24 cellular contexts compared by ENCODE assay signal in the genomic region with DNA sequence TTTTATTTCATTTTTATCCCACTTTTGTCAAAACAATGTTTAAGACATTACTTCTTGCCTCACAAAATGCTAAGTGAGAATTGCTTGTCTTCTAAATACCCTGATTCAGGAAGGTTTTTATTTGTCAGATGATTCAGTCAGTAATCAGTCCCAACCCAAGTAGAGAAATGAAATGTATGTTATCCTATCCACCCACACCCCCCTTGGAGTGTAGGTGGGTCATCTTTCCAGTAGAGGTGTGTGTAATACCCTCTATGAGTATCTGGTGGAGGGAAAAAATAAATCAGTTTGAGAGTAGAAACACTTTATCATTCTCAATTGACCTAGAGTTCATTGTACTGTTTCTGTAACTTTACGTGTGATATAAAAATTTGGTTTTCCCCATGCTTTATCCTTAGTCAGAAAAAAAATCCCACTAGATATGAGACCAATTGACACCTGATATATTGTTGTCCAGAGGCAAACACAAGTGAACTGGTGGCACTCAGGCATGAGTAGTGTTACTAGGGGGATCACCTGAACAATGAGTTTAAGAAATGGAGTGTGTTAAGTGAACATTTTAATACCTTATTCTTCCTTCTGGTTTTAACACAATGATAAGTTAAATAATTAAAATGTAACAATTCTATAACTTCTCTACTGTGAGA.
DNase-seq lines count a peak whose midpoint lies in the region; ATAC-seq, FAIRE-seq and TF ChIP-seq lines count a peak whose summit lies in the region.
"Had no signal": no experiment of that assay in that cellular context is flagged by ENCODE, and none has a peak within 500 bp of the region (broad histone marks: within the 10 kb centered on the region; RNA-seq: fewer than 3 reads in every experiment).

No MANE protein-coding gene starts in this region.

- peak overlapping the region; percentile 33 for H3K27ac Mint-ChIP-seq in activated CD4-positive, alpha-beta memory T cell treated with anti-CD3 and anti-CD28 coated beads for 36 hours
- no peak overlapping the region for H3K27ac Mint-ChIP-seq in activated CD4-positive, alpha-beta memory T cell treated with anti-CD3 and anti-CD28 coated beads, Interleukin-2, amount 10 ng/mL, durations not matched to agents 7 days and 5 days
- H3K27ac Mint-ChIP-seq: CD4-positive, alpha-beta T cell; T-cell had no signal

- H3K27ac ChIP-seq in RWPE2 (ENCODE audit: poor library complexity, severe bottlenecking): no peak overlapping the region
- H3K27ac ChIP-seq in kidney (ENCODE audit: low read depth in 2 of 2, low read length in 2 of 2): no peak overlapping the region
- H3K27ac ChIP-seq: coronary artery, neutrophil, right atrium auricular region, vagina, VCaP had no signal

- H3K9ac ChIP-seq in kidney (ENCODE audit: low read length in 2 of 2): no peak overlapping the region

- POLR2A ChIA-PET in activated CD4-positive, alpha-beta memory T cell treated with anti-CD3 and anti-CD28 coated beads for 36 hours (lab: Charles Lee): no interaction called here
- POLR2A ChIA-PET in activated CD4-positive, alpha-beta memory T cell treated with anti-CD3 and anti-CD28 coated beads, Interleukin-2, amount 10 ng/mL, durations not matched to agents 7 days and 5 days (lab: Charles Lee): no interaction called here

- no peaks in the 10 kb centered on the region for H3K27me3 ChIP-seq in RWPE2 (ENCODE audit: insufficient read depth, poor library complexity, severe bottlenecking)
- H3K27me3 ChIP-seq: neutrophil, right atrium auricular region, vagina had no signal

- H3K9me3 Mint-ChIP-seq in activated CD4-positive, alpha-beta memory T cell treated with anti-CD3 and anti-CD28 coated beads for 36 hours: peaks cover 7% of the 10 kb centered on the region
- peaks cover 15% of the 10 kb centered on the region for H3K9me3 Mint-ChIP-seq in activated CD4-positive, alpha-beta memory T cell treated with anti-CD3 and anti-CD28 coated beads, Interleukin-2, amount 10 ng/mL, durations not matched to agents 7 days and 5 days

- no peak overlapping the region for H3K4me3 Mint-ChIP-seq in activated CD4-positive, alpha-beta memory T cell treated with anti-CD3 and anti-CD28 coated beads for 36 hours
- H3K4me3 Mint-ChIP-seq in activated CD4-positive, alpha-beta memory T cell treated with anti-CD3 and anti-CD28 coated beads, Interleukin-2, amount 10 ng/mL, durations not matched to agents 7 days and 5 days: no peak overlapping the region
- H3K4me3 Mint-ChIP-seq: CD4-positive, alpha-beta T cell; T-cell had no signal

- H3K4me1 ChIP-seq in RWPE2 (ENCODE audit: insufficient read depth, poor library complexity, severe bottlenecking): no peaks in the 10 kb centered on the region
- H3K4me1 ChIP-seq in kidney (ENCODE audit: control insufficient read depth in 1 of 2, insufficient read depth in 1 of 2, low read depth in 1 of 2, low read length in 2 of 2): no peaks in the 10 kb centered on the region
- H3K4me1 ChIP-seq: right atrium auricular region had no signal

- TF ChIP-seq CTCF in RWPE2 (IDR thresholded peaks at IDR 0.05; ENCODE audit: poor library complexity, severe bottlenecking) (no peak), kidney (IDR thresholded peaks at IDR 0.05; ENCODE audit: borderline replicate concordance, extremely low read depth, insufficient read depth) (no peak)

- no peak for FAIRE-seq in kidney (lab: Jason Lieb, UNC)
- FAIRE-seq: endothelial cell of umbilical vein, K562 had no signal

- no peaks in the 10 kb centered on the region for H3K36me3 Mint-ChIP-seq in activated CD4-positive, alpha-beta memory T cell treated with anti-CD3 and anti-CD28 coated beads for 36 hours
- peaks cover 7% of the 10 kb centered on the region for H3K36me3 Mint-ChIP-seq in activated CD4-positive, alpha-beta memory T cell treated with anti-CD3 and anti-CD28 coated beads, Interleukin-2, amount 10 ng/mL, durations not matched to agents 7 days and 5 days (ENCODE audit: low read depth)

- H3K4me1 Mint-ChIP-seq in activated CD4-positive, alpha-beta memory T cell treated with anti-CD3 and anti-CD28 coated beads for 36 hours (ENCODE audit: low read depth): peaks cover 35% of the 10 kb centered on the region
- H3K4me1 Mint-ChIP-seq in activated CD4-positive, alpha-beta memory T cell treated with anti-CD3 and anti-CD28 coated beads, Interleukin-2, amount 10 ng/mL, durations not matched to agents 7 days and 5 days: peaks cover 30% of the 10 kb centered on the region

- H3K36me3 ChIP-seq in RWPE2 (ENCODE audit: low read depth) (no peaks in the 10 kb centered on the region), kidney (ENCODE audit: control insufficient read depth in 1 of 2, insufficient read depth in 2 of 2, low read length in 2 of 2) (no peaks in the 10 kb centered on the region)
- H3K36me3 ChIP-seq: neutrophil, right atrium auricular region, vagina had no signal

- no peak overlapping the region for H3K4me3 ChIP-seq in RWPE2 (ENCODE audit: severe bottlenecking)
- no peak overlapping the region for H3K4me3 ChIP-seq in kidney (ENCODE audit: low read length in 2 of 2)
- H3K4me3 ChIP-seq: coronary artery, K562, right atrium auricular region, vagina had no signal

- ATAC-seq in RWPE2 (ENCODE audit: low read depth): peak; percentile 38; the same call in 1 of the 3 replicates
- ATAC-seq in HG02885 (IDR thresholded peaks at IDR 0.05; ENCODE audit: poor library complexity, unreplicated experiment): no peak
- no peak for ATAC-seq in GM21447 (IDR thresholded peaks at IDR 0.05; ENCODE audit: unreplicated experiment)
- ATAC-seq: K562, left colon, T-cell had no signal

- no peaks in the 10 kb centered on the region for H3K27me3 Mint-ChIP-seq in activated CD4-positive, alpha-beta memory T cell treated with anti-CD3 and anti-CD28 coated beads for 36 hours
- H3K27me3 Mint-ChIP-seq in activated CD4-positive, alpha-beta memory T cell treated with anti-CD3 and anti-CD28 coated beads, Interleukin-2, amount 10 ng/mL, durations not matched to agents 7 days and 5 days: no peaks in the 10 kb centered on the region
- H3K27me3 Mint-ChIP-seq: CD4-positive, alpha-beta T cell; T-cell had no signal

- H3K9me3 ChIP-seq in RWPE2 (ENCODE audit: severe bottlenecking) (no peaks in the 10 kb centered on the region), kidney (ENCODE audit: control insufficient read depth in 1 of 2, low read length in 2 of 2) (no peaks in the 10 kb centered on the region)
- H3K9me3 ChIP-seq: neutrophil, right atrium auricular region, vagina had no signal

- CTCF ChIA-PET in activated CD4-positive, alpha-beta memory T cell treated with anti-CD3 and anti-CD28 coated beads for 36 hours (lab: Charles Lee): interaction anchor here (0.6 kb wide), 1 partner anchor 20 kb away, joined by 5 read pairs; no protein-coding TSS in a partner anchor
- CTCF ChIA-PET in activated CD4-positive, alpha-beta memory T cell treated with anti-CD3 and anti-CD28 coated beads, Interleukin-2, amount 10 ng/mL, durations not matched to agents 7 days and 5 days (lab: Charles Lee): no interaction called here

- DNase-seq in activated CD4-positive, alpha-beta memory T cell treated with anti-CD3 and anti-CD28 coated beads for 36 hours: peak; percentile 68
- no peak for DNase-seq in activated CD4-positive, alpha-beta memory T cell treated with anti-CD3 and anti-CD28 coated beads, Interleukin-2, amount 10 ng/mL, durations not matched to agents 7 days and 5 days
- no peak for DNase-seq in RWPE2 (ENCODE audit: low spot score)
- DNase-seq in kidney tubule cell (ENCODE audit: low spot score): peak; percentile 25
- peak; percentile 12 for DNase-seq in stimulated activated CD8-positive, alpha-beta memory T cell treated with anti-CD3 and anti-CD28 coated beads, Interleukin-12 subunit alpha, Interleukin-12 subunit beta, amount 100 ng/mL, for 24 hours (ENCODE audit: extremely low read depth)
- no peak for DNase-seq in kidney
- DNase-seq: CD4-positive, alpha-beta T cell; DND-41; foreskin fibroblast; left colon; NCI-H1048; NCI-H2029 treated with DMSO at 0.1 percent for 48 hours; NCI-H510A treated with DMSO at 0.1 percent for 48 hours; Right ventricle myocardium superior; T-cell had no signal

- intact Hi-C loops in activated CD4-positive, alpha-beta memory T cell treated with anti-CD3 and anti-CD28 coated beads for 36 hours (cut with micrococcal nuclease): loop anchor here (1.0 kb wide), 2 partner anchors 112 to 128 kb away; no protein-coding TSS in a partner anchor
- intact Hi-C loops in kidney (cut with DNase I): no loop called here

Comparison
In these comparisons a context has a peak if more than half of its experiments do, and no peak if none do; other contexts are left out.
1. DNase-seq: peak in activated CD4-positive, alpha-beta memory T cell treated with anti-CD3 and anti-CD28 coated beads for 36 hours (single experiment), kidney tubule cell (single experiment) and stimulated activated CD8-positive, alpha-beta memory T cell treated with anti-CD3 and anti-CD28 coated beads, Interleukin-12 subunit alpha, Interleukin-12 subunit beta, amount 100 ng/mL, for 24 hours (single experiment); none in activated CD4-positive, alpha-beta memory T cell treated with anti-CD3 and anti-CD28 coated beads, Interleukin-2, amount 10 ng/mL, durations not matched to agents 7 days and 5 days (single experiment), RWPE2 (single experiment) and kidney (single experiment).